Comparison of ENCODE assay signal across 7 cellular contexts in genomic region chr16:21366998-21367397, GRCh38.
DNase-seq lines count a peak whose midpoint lies in the region; ATAC-seq and TF ChIP-seq lines count a peak whose summit lies in the region.
"Not testable (repeated sequence)": the region's sequence is repeated elsewhere in the genome, so short reads cannot be mapped to it uniquely, and the experiment has no call there.

No MANE protein-coding gene starts in this region.

- H3K9me2 ChIP-seq in Karpas-422 (replicated peaks; ENCODE audit: insufficient read depth, low read length); SU-DHL-6 (replicated peaks; ENCODE audit: insufficient read depth, low read length): not testable (repeated sequence)

- not testable (repeated sequence) for H3K9me3 ChIP-seq in Karpas-422 (ENCODE audit: low read length); SU-DHL-6 (ENCODE audit: insufficient read depth, low read length)

- peaks cover 28% of the 10 kb centered on the region for H3F3A ChIP-seq in SU-DHL-6 (ENCODE audit: insufficient read depth)

- H3K27me3 Mint-ChIP-seq in activated T-helper 17 cell treated with anti-CD3 and anti-CD28 coated beads, Interleukin-2, amount 50 U/mL, for 72 hours = peaks cover 12% of the 10 kb centered on the region

- H3K9me3 Mint-ChIP-seq in activated T-helper 17 cell treated with anti-CD3 and anti-CD28 coated beads, Interleukin-2, amount 50 U/mL, for 72 hours; stimulated activated effector memory CD8-positive, alpha-beta T cell treated with anti-CD3 and anti-CD28 coated beads, Interleukin-12 subunit alpha, Interleukin-12 subunit beta, amount 100 ng/mL, for 72 hours: not testable (repeated sequence)

- H4K20me1 ChIP-seq in Karpas-422 (ENCODE audit: insufficient read depth, low read depth, low read length); SU-DHL-6 (ENCODE audit: low read depth, low read length): not testable (repeated sequence)

- H3K4me1 ChIP-seq in Karpas-422 (ENCODE audit: low read length) = peaks cover 46% of the 10 kb centered on the region

- TF ChIP-seq CTCF in SU-DHL-6 (IDR thresholded peaks at IDR 0.05; ENCODE audit: insufficient read depth, low read length, poor library complexity, severe bottlenecking) = not testable (repeated sequence)

- peak; percentile 33 for ATAC-seq in GM18861 (IDR thresholded peaks at IDR 0.05; ENCODE audit: unreplicated experiment)
- peak; percentile 42 for ATAC-seq in GM21526 (IDR thresholded peaks at IDR 0.05; ENCODE audit: low FRiP score, unreplicated experiment)
- peak; percentile 40 for ATAC-seq in HG02870 (IDR thresholded peaks at IDR 0.05; ENCODE audit: unreplicated experiment)
- ATAC-seq in activated T-helper 17 cell treated with anti-CD3 and anti-CD28 coated beads, Interleukin-2, amount 50 U/mL, for 72 hours (replicated peaks) = peak; percentile 74
- peak; percentile 72 for ATAC-seq in stimulated activated effector memory CD8-positive, alpha-beta T cell treated with anti-CD3 and anti-CD28 coated beads, Interleukin-12 subunit alpha, Interleukin-12 subunit beta, amount 100 ng/mL, for 72 hours

- not testable (repeated sequence) for H3K27ac Mint-ChIP-seq in activated T-helper 17 cell treated with anti-CD3 and anti-CD28 coated beads, Interleukin-2, amount 50 U/mL, for 72 hours; stimulated activated effector memory CD8-positive, alpha-beta T cell treated with anti-CD3 and anti-CD28 coated beads, Interleukin-12 subunit alpha, Interleukin-12 subunit beta, amount 100 ng/mL, for 72 hours

- not testable (repeated sequence) for H3K79me2 ChIP-seq in Karpas-422 (ENCODE audit: low read length); SU-DHL-6 (ENCODE audit: insufficient read depth, low read length)

- not testable (repeated sequence) for H2AFZ ChIP-seq in Karpas-422 (ENCODE audit: low read length); SU-DHL-6 (ENCODE audit: low read depth, low read length, severe bottlenecking)

- not testable (repeated sequence) for H3K27me3 ChIP-seq in Karpas-422 (ENCODE audit: low read length); SU-DHL-6 (ENCODE audit: low read length)

- not testable (repeated sequence) for DNase-seq in Karpas-422; stimulated activated effector memory CD8-positive, alpha-beta T cell treated with anti-CD3 and anti-CD28 coated beads, Interleukin-12 subunit alpha, Interleukin-12 subunit beta, amount 100 ng/mL, for 72 hours (ENCODE audit: low spot score in 2 of 2)

- H3K4me1 Mint-ChIP-seq in activated T-helper 17 cell treated with anti-CD3 and anti-CD28 coated beads, Interleukin-2, amount 50 U/mL, for 72 hours; stimulated activated effector memory CD8-positive, alpha-beta T cell treated with anti-CD3 and anti-CD28 coated beads, Interleukin-12 subunit alpha, Interleukin-12 subunit beta, amount 100 ng/mL, for 72 hours: not testable (repeated sequence)

- H3K27ac ChIP-seq in Karpas-422 (ENCODE audit: low read length) (peak overlapping the region; percentile 88), SU-DHL-6 (ENCODE audit: low read depth, low read length) (peak overlapping the region; percentile 91)

- H3K4me2 ChIP-seq in Karpas-422 (ENCODE audit: low read depth, low read length, poor library complexity, severe bottlenecking); SU-DHL-6 (ENCODE audit: low read depth, low read length, poor library complexity, severe bottlenecking): not testable (repeated sequence)

- H3K36me3 Mint-ChIP-seq in activated T-helper 17 cell treated with anti-CD3 and anti-CD28 coated beads, Interleukin-2, amount 50 U/mL, for 72 hours (ENCODE audit: low read depth); stimulated activated effector memory CD8-positive, alpha-beta T cell treated with anti-CD3 and anti-CD28 coated beads, Interleukin-12 subunit alpha, Interleukin-12 subunit beta, amount 100 ng/mL, for 72 hours: not testable (repeated sequence)

- H3K4me3 ChIP-seq in Karpas-422 (ENCODE audit: low read length); SU-DHL-6 (ENCODE audit: insufficient read depth, low read length, poor library complexity, severe bottlenecking): not testable (repeated sequence)

- H3K36me3 ChIP-seq in Karpas-422 (ENCODE audit: insufficient read depth, low read length); SU-DHL-6 (ENCODE audit: low read length): not testable (repeated sequence)

- H3K9ac ChIP-seq in Karpas-422 (ENCODE audit: low read length); SU-DHL-6 (ENCODE audit: low read length): not testable (repeated sequence)

- not testable (repeated sequence) for H3K4me3 Mint-ChIP-seq in activated T-helper 17 cell treated with anti-CD3 and anti-CD28 coated beads, Interleukin-2, amount 50 U/mL, for 72 hours; stimulated activated effector memory CD8-positive, alpha-beta T cell treated with anti-CD3 and anti-CD28 coated beads, Interleukin-12 subunit alpha, Interleukin-12 subunit beta, amount 100 ng/mL, for 72 hours
